Comparison of ENCODE assay signal across 19 cellular contexts in the genomic region with DNA sequence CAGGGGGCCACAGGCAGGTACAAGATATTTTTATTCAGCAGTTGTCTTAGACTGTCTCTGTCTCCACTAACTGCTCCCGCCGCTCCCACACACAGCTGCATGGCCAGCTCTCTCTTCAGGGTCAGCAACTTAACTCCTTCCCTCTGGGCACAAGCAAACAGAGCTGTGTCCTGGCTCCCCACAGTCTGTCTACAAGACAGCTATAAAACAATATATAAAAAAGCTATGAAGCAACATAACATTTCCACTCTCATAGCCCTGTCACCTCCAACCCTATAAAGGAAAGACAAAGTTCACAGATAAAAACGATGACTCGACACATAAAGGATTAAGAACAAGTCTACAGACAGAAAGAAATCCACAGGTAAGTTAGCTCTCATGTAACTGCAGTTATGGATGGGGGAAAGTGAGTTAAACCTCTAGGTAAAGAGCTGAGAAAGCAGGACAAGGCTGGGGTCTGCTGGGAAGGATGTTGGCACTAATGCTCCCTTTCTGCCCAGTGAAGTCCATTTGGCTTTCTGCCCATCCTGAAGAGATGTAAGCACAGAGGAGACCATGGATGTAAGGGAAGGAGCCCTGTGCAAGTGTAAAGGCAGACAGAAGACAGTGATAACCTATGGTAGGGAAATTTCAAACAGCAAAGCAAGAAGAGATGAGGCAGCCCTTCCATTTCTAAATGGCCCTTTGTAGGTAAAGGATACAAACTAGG. TPM values are rescaled to one million over a fixed set of nuclear protein-coding genes. Genes with fewer than 3 reads are reported as not detected.
DNase-seq lines count a peak whose midpoint lies in the region; ATAC-seq and TF ChIP-seq lines count a peak whose summit lies in the region.
"Had no signal": no experiment of that assay in that cellular context is flagged by ENCODE, and none has a peak within 500 bp of the region (broad histone marks: within the 10 kb centered on the region; RNA-seq: fewer than 3 reads in every experiment).

No MANE protein-coding gene starts in this region.

- H3K36me3 ChIP-seq in DOHH2 (ENCODE audit: control insufficient read depth, low read length) (peaks cover 96% of the 10 kb centered on the region), colonic mucosa (no peaks in the 10 kb centered on the region), neural progenitor cell (no peaks in the 10 kb centered on the region), SK-N-SH (replicated peaks in 1 of 2; ENCODE audit: control insufficient read depth in 1 of 2, insufficient read depth in 2 of 2, low read length in 1 of 2) (peaks cover 0 to 4% of the 10 kb centered on the region in 2 experiments)
- H3K36me3 ChIP-seq: gastrocnemius medialis, ovary had no signal

- H3K4me2 ChIP-seq in DOHH2 (ENCODE audit: low read length): peak overlapping the region; percentile 40
- no peak overlapping the region for H3K4me2 ChIP-seq in neural progenitor cell
- H3K4me2 ChIP-seq in SK-N-SH: no peak overlapping the region

- H3K27me3 ChIP-seq in DOHH2 (ENCODE audit: control insufficient read depth, low read length) (no peaks in the 10 kb centered on the region), colonic mucosa (no peaks in the 10 kb centered on the region), neural progenitor cell (no peaks in the 10 kb centered on the region), SK-N-SH (ENCODE audit: insufficient read depth) (no peaks in the 10 kb centered on the region)
- H3K27me3 ChIP-seq: gastrocnemius medialis, ovary had no signal

- H3K9ac ChIP-seq in colonic mucosa (ENCODE audit: low read depth in 2 of 2, low read length in 2 of 2) (peak overlapping the region; percentile 16 to 27), neural progenitor cell (no peak overlapping the region), SK-N-SH (no peak overlapping the region)

- TF ChIP-seq EP300 in SK-N-SH (IDR thresholded peaks at IDR 0.05; ENCODE audit: borderline replicate concordance in 1 of 2, low read depth in 1 of 2, low read length in 1 of 2): no peak

- POLR2A ChIA-PET in SK-N-SH (lab: Yijun Ruan, JAX): no interaction called here

- H3K4me1 ChIP-seq in DOHH2 (ENCODE audit: control insufficient read depth, low read length): peaks cover 100% of the 10 kb centered on the region
- H3K4me1 ChIP-seq in colonic mucosa: peaks cover 10% of the 10 kb centered on the region
- H3K4me1 ChIP-seq in neural progenitor cell: peaks cover 16% of the 10 kb centered on the region
- H3K4me1 ChIP-seq in SK-N-SH (ENCODE audit: control insufficient read depth in 1 of 2, insufficient read depth in 2 of 2, low read depth in 1 of 2, low read length in 1 of 2): peaks cover 0 to 16% of the 10 kb centered on the region in 2 experiments; a peak in 2 of 4 replicates
- H3K4me1 ChIP-seq: gastrocnemius medialis had no signal

- WGBS in SK-N-SH (ENCODE audit: low lambda C conversion rate): 74% methylated on average over 4 of the region's 4 CpGs

- H2AFZ ChIP-seq in neural progenitor cell (replicated peaks): peak overlapping the region; percentile 50
- H2AFZ ChIP-seq in SK-N-SH (ENCODE audit: low read depth): no peak overlapping the region

- H3K4me1 Mint-ChIP-seq in neural progenitor cell: no peaks in the 10 kb centered on the region
- H3K4me1 Mint-ChIP-seq: activated naive CD4-positive, alpha-beta T cell treated with anti-CD3 and anti-CD28 coated beads, Interleukin-2, amount 50 U/mL, for 24 hours had no signal

- H3K79me2 ChIP-seq in DOHH2 (ENCODE audit: control insufficient read depth, low read length): peaks cover 100% of the 10 kb centered on the region
- H3K79me2 ChIP-seq in neural progenitor cell (ENCODE audit: low read depth): no peaks in the 10 kb centered on the region
- H3K79me2 ChIP-seq in SK-N-SH (ENCODE audit: insufficient read depth): no peaks in the 10 kb centered on the region

- H3K9me3 ChIP-seq in DOHH2 (ENCODE audit: control insufficient read depth, insufficient read depth, low read length) (no peaks in the 10 kb centered on the region), colonic mucosa (no peaks in the 10 kb centered on the region), neural progenitor cell (ENCODE audit: low read depth) (no peaks in the 10 kb centered on the region), SK-N-SH (no peaks in the 10 kb centered on the region)
- H3K9me3 ChIP-seq: gastrocnemius medialis, ovary had no signal

- H3K4me3 ChIP-seq in DOHH2 (ENCODE audit: low read length): peak overlapping the region; percentile 4; the same call in 1 of the 2 replicates
- H3K4me3 ChIP-seq in colonic mucosa: no peak overlapping the region
- H3K4me3 ChIP-seq in neural progenitor cell: no peak overlapping the region
- H3K4me3 ChIP-seq in SK-N-SH (ENCODE audit: low read depth in 2 of 2, low read length in 1 of 2): no peak overlapping the region
- H3K4me3 ChIP-seq: gastrocnemius medialis, ovary had no signal

- no peaks in the 10 kb centered on the region for H3K36me3 Mint-ChIP-seq in neural progenitor cell
- H3K36me3 Mint-ChIP-seq: activated naive CD4-positive, alpha-beta T cell treated with anti-CD3 and anti-CD28 coated beads, Interleukin-2, amount 50 U/mL, for 24 hours had no signal

- no peaks in the 10 kb centered on the region for H3K9me3 Mint-ChIP-seq in neural progenitor cell
- H3K9me3 Mint-ChIP-seq: activated naive CD4-positive, alpha-beta T cell treated with anti-CD3 and anti-CD28 coated beads, Interleukin-2, amount 50 U/mL, for 24 hours had no signal

- H3F3A ChIP-seq in DOHH2 (ENCODE audit: control insufficient read depth, insufficient read depth) (peaks cover 28% of the 10 kb centered on the region), neural progenitor cell (ENCODE audit: low read depth) (no peaks in the 10 kb centered on the region), SK-N-SH (replicated peaks; ENCODE audit: insufficient read depth) (no peaks in the 10 kb centered on the region)

- TF ChIP-seq RAD21 in SK-N-SH (IDR thresholded peaks at IDR 0.05; ENCODE audit: low read length): no peak

- DNase-seq in NCI-H1092 (lab: John Stamatoyannopoulos, UW): peak; percentile 60
- peak; percentile 67 for DNase-seq in colonic mucosa
- no peak for DNase-seq in neural progenitor cell (ENCODE audit: low spot score)
- no peak for DNase-seq in SK-N-SH
- no peak for DNase-seq in GDM1 (lab: John Stamatoyannopoulos, UW)
- DNase-seq: activated CD4-positive, alpha-beta T cell treated with anti-CD3 and anti-CD28 coated beads, Interleukin-2, amount 50 U/mL, for 48 hours; activated T-cell treated with anti-CD3 and anti-CD28 coated beads, Interleukin-2, amount 50 U/mL, for 1 hour; gastrocnemius medialis; HCEC 1CT; left ventricle myocardium superior; MM.1S; NCI-H187 treated with DMSO at 0.1 percent for 48 hours; NCI-H526 treated with DMSO at 0.1 percent for 48 hours; ovary had no signal

- H3K27ac ChIP-seq in DOHH2 (ENCODE audit: low read depth, low read length) (peak overlapping the region; percentile 0; the same call in 1 of the 2 replicates), colonic mucosa (peak overlapping the region; percentile 70), neural progenitor cell (no peak overlapping the region), SK-N-SH (ENCODE audit: low read depth in 2 of 2, low read length in 1 of 2) (no peak overlapping the region)
- H3K27ac ChIP-seq: epithelial cell of prostate, gastrocnemius medialis, ovary, RWPE1 had no signal

- no peak overlapping the region for H3K27ac Mint-ChIP-seq in neural progenitor cell
- H3K27ac Mint-ChIP-seq: activated naive CD4-positive, alpha-beta T cell treated with anti-CD3 and anti-CD28 coated beads, Interleukin-2, amount 50 U/mL, for 24 hours had no signal

- H3K4me3 Mint-ChIP-seq in neural progenitor cell: no peak overlapping the region
- H3K4me3 Mint-ChIP-seq: activated naive CD4-positive, alpha-beta T cell treated with anti-CD3 and anti-CD28 coated beads, Interleukin-2, amount 50 U/mL, for 24 hours had no signal

- TF ChIP-seq CTCF in DOHH2 (IDR thresholded peaks at IDR 0.05; ENCODE audit: low read depth, low read length, poor library complexity, severe bottlenecking) (no peak), colonic mucosa (IDR thresholded peaks at IDR 0.05) (no peak), neural progenitor cell (IDR thresholded peaks at IDR 0.05) (no peak), SK-N-SH (IDR thresholded peaks at IDR 0.05) (no peak)

- H3K9me2 ChIP-seq in DOHH2 (replicated peaks; ENCODE audit: control insufficient read depth, low read length): no peaks in the 10 kb centered on the region
- H3K9me2 ChIP-seq in SK-N-SH: no peaks in the 10 kb centered on the region

- H4K20me1 ChIP-seq in DOHH2 (ENCODE audit: control insufficient read depth, insufficient read depth, low read depth, low read length) (peaks cover 88% of the 10 kb centered on the region), neural progenitor cell (ENCODE audit: low read depth) (no peaks in the 10 kb centered on the region), SK-N-SH (ENCODE audit: insufficient read depth) (no peaks in the 10 kb centered on the region)

- peaks cover 2% of the 10 kb centered on the region for H3K27me3 Mint-ChIP-seq in neural progenitor cell (ENCODE audit: insufficient read depth, low read depth)

- ATAC-seq in HG03342 (IDR thresholded peaks at IDR 0.05; ENCODE audit: unreplicated experiment): no peak
- ATAC-seq: gastrocnemius medialis, left ventricle myocardium superior had no signal

- intact Hi-C loops in colonic mucosa (cut with DNase I): no loop called here

- CTCF ChIA-PET in SK-N-SH (lab: Yijun Ruan, JAX): interaction anchor here (0.5 to 1.3 kb wide), 4 partner anchors 13 to 943 kb away, joined by 3 read pairs; no protein-coding TSS in a partner anchor

TF ChIP-seq in SK-N-SH, 30 proteins besides CTCF, POLR2A, EP300 and RAD21 (continues in another document):
- no peak for TF ChIP-seq NFIC (IDR thresholded peaks at IDR 0.05; ENCODE audit: borderline replicate concordance)
- TF ChIP-seq SMC3 (IDR thresholded peaks at IDR 0.05; ENCODE audit: low read depth, low read length): no peak
- TF ChIP-seq, protein P1, sequence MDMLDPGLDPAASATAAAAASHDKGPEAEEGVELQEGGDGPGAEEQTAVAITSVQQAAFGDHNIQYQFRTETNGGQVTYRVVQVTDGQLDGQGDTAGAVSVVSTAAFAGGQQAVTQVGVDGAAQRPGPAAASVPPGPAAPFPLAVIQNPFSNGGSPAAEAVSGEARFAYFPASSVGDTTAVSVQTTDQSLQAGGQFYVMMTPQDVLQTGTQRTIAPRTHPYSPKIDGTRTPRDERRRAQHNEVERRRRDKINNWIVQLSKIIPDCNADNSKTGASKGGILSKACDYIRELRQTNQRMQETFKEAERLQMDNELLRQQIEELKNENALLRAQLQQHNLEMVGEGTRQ (IDR thresholded peaks at IDR 0.05; ENCODE audit: borderline replicate concordance, low read depth, low read length): no peak
- TF ChIP-seq ELF1 (IDR thresholded peaks at IDR 0.05): no peak

RNA-seq across cellular contexts. Expression of a gene that starts 27.0 kb away (rescaled TPM):
- total RNA-seq in colonic mucosa: 10 to 100 TPM; 39.9 to 42.2 TPM
- 4.6 and 5.7 TPM in 2 replicates for total RNA-seq in neural progenitor cell (ENCODE audit: low replicate concordance)
- polyA plus RNA-seq in SK-N-SH (2012; rRNA removed): 1.2 and 1.8 TPM in 2 replicates
- polyA plus RNA-seq in SK-N-SH (2012; cell fraction: cytosol; rRNA removed): 1.6 and 1.7 TPM in 2 replicates
- polyA plus RNA-seq in SK-N-SH (2012; cell fraction: nucleus; rRNA removed): 2.2 and 3.3 TPM in 2 replicates

Comparison
In these comparisons a context has a peak if more than half of its experiments do, and no peak if none do; other contexts are left out.
1. H3K27ac ChIP-seq: peak in DOHH2 (single experiment) and colonic mucosa (single experiment); none in neural progenitor cell (single experiment) and SK-N-SH (0 of 2).
2. DNase-seq: peak in NCI-H1092 (single experiment) and colonic mucosa (single experiment); none in neural progenitor cell (single experiment), SK-N-SH (single experiment) and GDM1 (single experiment).
3. H3K9ac ChIP-seq: peak in colonic mucosa (2 of 2); none in neural progenitor cell (single experiment) and SK-N-SH (single experiment).